ENCODE assay signal across 1 cellular context in genomic region chrX:21959362-21960051, GRCh38.
TF ChIP-seq lines count a peak whose summit lies in the region.

No MANE protein-coding gene starts in this region.

TF ChIP-seq in GM23338, 12 proteins besides CTCF, POLR2A, EP300 and RAD21 (continued from another document):
- TF ChIP-seq, protein P1, sequence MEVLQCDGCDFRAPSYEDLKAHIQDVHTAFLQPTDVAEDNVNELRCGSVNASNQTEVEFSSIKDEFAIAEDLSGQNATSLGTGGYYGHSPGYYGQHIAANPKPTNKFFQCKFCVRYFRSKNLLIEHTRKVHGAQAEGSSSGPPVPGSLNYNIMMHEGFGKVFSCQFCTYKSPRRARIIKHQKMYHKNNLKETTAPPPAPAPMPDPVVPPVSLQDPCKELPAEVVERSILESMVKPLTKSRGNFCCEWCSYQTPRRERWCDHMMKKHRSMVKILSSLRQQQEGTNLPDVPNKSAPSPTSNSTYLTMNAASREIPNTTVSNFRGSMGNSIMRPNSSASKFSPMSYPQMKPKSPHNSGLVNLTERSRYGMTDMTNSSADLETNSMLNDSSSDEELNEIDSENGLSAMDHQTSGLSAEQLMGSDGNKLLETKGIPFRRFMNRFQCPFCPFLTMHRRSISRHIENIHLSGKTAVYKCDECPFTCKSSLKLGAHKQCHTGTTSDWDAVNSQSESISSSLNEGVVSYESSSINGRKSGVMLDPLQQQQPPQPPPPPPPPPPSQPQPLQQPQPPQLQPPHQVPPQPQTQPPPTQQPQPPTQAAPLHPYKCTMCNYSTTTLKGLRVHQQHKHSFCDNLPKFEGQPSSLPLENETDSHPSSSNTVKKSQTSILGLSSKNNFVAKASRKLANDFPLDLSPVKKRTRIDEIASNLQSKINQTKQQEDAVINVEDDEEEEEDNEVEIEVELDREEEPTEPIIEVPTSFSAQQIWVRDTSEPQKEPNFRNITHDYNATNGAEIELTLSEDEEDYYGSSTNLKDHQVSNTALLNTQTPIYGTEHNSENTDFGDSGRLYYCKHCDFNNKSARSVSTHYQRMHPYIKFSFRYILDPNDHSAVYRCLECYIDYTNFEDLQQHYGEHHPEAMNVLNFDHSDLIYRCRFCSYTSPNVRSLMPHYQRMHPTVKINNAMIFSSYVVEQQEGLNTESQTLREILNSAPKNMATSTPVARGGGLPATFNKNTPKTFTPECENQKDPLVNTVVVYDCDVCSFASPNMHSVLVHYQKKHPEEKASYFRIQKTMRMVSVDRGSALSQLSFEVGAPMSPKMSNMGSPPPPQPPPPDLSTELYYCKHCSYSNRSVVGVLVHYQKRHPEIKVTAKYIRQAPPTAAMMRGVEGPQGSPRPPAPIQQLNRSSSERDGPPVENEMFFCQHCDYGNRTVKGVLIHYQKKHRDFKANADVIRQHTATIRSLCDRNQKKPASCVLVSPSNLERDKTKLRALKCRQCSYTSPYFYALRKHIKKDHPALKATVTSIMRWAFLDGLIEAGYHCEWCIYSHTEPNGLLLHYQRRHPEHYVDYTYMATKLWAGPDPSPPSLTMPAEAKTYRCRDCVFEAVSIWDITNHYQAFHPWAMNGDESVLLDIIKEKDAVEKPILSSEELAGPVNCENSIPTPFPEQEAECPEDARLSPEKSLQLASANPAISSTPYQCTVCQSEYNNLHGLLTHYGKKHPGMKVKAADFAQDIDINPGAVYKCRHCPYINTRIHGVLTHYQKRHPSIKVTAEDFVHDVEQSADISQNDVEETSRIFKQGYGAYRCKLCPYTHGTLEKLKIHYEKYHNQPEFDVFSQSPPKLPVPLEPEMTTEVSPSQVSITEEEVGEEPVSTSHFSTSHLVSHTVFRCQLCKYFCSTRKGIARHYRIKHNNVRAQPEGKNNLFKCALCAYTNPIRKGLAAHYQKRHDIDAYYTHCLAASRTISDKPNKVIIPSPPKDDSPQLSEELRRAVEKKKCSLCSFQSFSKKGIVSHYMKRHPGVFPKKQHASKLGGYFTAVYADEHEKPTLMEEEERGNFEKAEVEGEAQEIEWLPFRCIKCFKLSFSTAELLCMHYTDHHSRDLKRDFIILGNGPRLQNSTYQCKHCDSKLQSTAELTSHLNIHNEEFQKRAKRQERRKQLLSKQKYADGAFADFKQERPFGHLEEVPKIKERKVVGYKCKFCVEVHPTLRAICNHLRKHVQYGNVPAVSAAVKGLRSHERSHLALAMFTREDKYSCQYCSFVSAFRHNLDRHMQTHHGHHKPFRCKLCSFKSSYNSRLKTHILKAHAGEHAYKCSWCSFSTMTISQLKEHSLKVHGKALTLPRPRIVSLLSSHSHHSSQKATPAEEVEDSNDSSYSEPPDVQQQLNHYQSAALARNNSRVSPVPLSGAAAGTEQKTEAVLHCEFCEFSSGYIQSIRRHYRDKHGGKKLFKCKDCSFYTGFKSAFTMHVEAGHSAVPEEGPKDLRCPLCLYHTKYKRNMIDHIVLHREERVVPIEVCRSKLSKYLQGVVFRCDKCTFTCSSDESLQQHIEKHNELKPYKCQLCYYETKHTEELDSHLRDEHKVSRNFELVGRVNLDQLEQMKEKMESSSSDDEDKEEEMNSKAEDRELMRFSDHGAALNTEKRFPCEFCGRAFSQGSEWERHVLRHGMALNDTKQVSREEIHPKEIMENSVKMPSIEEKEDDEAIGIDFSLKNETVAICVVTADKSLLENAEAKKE (CRISPR knock-in tag; IDR thresholded peaks at IDR 0.05): no peak
- TF ChIP-seq EZH2phosphoT487 (IDR thresholded peaks at IDR 0.05; ENCODE audit: unreplicated experiment) (no peak), ZNF114 (CRISPR knock-in tag; IDR thresholded peaks at IDR 0.05) (no peak), CREB1 (CRISPR knock-in tag; IDR thresholded peaks at IDR 0.05; ENCODE audit: low read depth) (no peak), ZNF331 (CRISPR knock-in tag; IDR thresholded peaks at IDR 0.05; ENCODE audit: low read depth) (no peak), EZH2 (IDR thresholded peaks at IDR 0.05; ENCODE audit: low read depth, unreplicated experiment) (no peak), NANOG (IDR thresholded peaks at IDR 0.05; ENCODE audit: borderline replicate concordance) (no peak), JUNB (IDR thresholded peaks at IDR 0.05; ENCODE audit: unreplicated experiment) (no peak), STAT1 (IDR thresholded peaks at IDR 0.05; ENCODE audit: unreplicated experiment) (no peak), ETS1 (IDR thresholded peaks at IDR 0.05) (no peak)
- TF ChIP-seq, protein P2, sequence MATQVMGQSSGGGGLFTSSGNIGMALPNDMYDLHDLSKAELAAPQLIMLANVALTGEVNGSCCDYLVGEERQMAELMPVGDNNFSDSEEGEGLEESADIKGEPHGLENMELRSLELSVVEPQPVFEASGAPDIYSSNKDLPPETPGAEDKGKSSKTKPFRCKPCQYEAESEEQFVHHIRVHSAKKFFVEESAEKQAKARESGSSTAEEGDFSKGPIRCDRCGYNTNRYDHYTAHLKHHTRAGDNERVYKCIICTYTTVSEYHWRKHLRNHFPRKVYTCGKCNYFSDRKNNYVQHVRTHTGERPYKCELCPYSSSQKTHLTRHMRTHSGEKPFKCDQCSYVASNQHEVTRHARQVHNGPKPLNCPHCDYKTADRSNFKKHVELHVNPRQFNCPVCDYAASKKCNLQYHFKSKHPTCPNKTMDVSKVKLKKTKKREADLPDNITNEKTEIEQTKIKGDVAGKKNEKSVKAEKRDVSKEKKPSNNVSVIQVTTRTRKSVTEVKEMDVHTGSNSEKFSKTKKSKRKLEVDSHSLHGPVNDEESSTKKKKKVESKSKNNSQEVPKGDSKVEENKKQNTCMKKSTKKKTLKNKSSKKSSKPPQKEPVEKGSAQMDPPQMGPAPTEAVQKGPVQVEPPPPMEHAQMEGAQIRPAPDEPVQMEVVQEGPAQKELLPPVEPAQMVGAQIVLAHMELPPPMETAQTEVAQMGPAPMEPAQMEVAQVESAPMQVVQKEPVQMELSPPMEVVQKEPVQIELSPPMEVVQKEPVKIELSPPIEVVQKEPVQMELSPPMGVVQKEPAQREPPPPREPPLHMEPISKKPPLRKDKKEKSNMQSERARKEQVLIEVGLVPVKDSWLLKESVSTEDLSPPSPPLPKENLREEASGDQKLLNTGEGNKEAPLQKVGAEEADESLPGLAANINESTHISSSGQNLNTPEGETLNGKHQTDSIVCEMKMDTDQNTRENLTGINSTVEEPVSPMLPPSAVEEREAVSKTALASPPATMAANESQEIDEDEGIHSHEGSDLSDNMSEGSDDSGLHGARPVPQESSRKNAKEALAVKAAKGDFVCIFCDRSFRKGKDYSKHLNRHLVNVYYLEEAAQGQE (IDR thresholded peaks at IDR 0.05; ENCODE audit: unreplicated experiment): no peak
